In genomic region chr17:43399839-43400328, GRCh38 we compare ENCODE assay signal across 8 cellular contexts. TPM values are rescaled to one million over a fixed set of nuclear protein-coding genes. Genes with fewer than 3 reads are reported as not detected.
DNase-seq lines count a peak whose midpoint lies in the region; ATAC-seq and TF ChIP-seq lines count a peak whose summit lies in the region.

No MANE protein-coding gene starts in this region.

- peak overlapping the region; percentile 92 for H3K4me3 Mint-ChIP-seq in endodermal cell
- peak overlapping the region; percentile 91 to 97 (median 94) for H3K4me3 Mint-ChIP-seq in naive thymus-derived CD4-positive, alpha-beta T cell

- H3K27ac Mint-ChIP-seq in endodermal cell: peak overlapping the region; percentile 94
- H3K27ac Mint-ChIP-seq in naive thymus-derived CD4-positive, alpha-beta T cell: peak overlapping the region in 6 of 9 donors; percentile 88 to 98 (median 92)

- H3K27me3 ChIP-seq in AG04450 (ENCODE audit: control insufficient read depth, insufficient read depth, low read length) (no peaks in the 10 kb centered on the region), endodermal cell (ENCODE audit: control insufficient read depth, insufficient read depth, low read length, poor library complexity, severe bottlenecking) (no peaks in the 10 kb centered on the region)
- H3K27me3 ChIP-seq in naive thymus-derived CD4-positive, alpha-beta T cell (ENCODE audit: control insufficient read depth in 2 of 2, insufficient read depth in 2 of 2, low read length in 2 of 2): no peaks in the 10 kb centered on the region

- DNase-seq in AG04450 (ENCODE audit: low read depth, low spot score): no peak
- peak; percentile 32 for DNase-seq in NCI-H69 (lab: John Stamatoyannopoulos, UW)
- peak; percentile 55 for DNase-seq in endodermal cell
- DNase-seq in naive thymus-derived CD4-positive, alpha-beta T cell: no peak
- no peak for DNase-seq in stimulated activated naive CD4-positive, alpha-beta T cell treated with Interleukin-2 at 50 U/mL for 16 hours (lab: John Stamatoyannopoulos, UW)
- no peak for DNase-seq in amniotic stem cell (lab: John Stamatoyannopoulos, UW)
- no peak for DNase-seq in A172 (ENCODE audit: low spot score)

- H3K4me1 Mint-ChIP-seq in endodermal cell: peaks cover 56% of the 10 kb centered on the region
- peaks cover 5 to 44% (median 41%) of the 10 kb centered on the region in 7 donors for H3K4me1 Mint-ChIP-seq in naive thymus-derived CD4-positive, alpha-beta T cell

- no peaks in the 10 kb centered on the region for H3K27me3 Mint-ChIP-seq in endodermal cell (ENCODE audit: insufficient read depth)
- no peaks in the 10 kb centered on the region for H3K27me3 Mint-ChIP-seq in naive thymus-derived CD4-positive, alpha-beta T cell

- H3K4me3 ChIP-seq in AG04450 (ENCODE audit: low read depth, low read length): peak overlapping the region; percentile 74
- H3K4me3 ChIP-seq in endodermal cell (ENCODE audit: low read length): peak overlapping the region; percentile 96
- H3K4me3 ChIP-seq in naive thymus-derived CD4-positive, alpha-beta T cell (ENCODE audit: low read length): no peak overlapping the region

- 84 to 88% methylated on average over 17 to 27 of the region's 28 CpGs for WGBS in endodermal cell (ENCODE audit: insufficient coverage in 1 of 2, insufficient read length in 1 of 2), 2 experiments

- TF ChIP-seq CTCF in AG04450 (IDR thresholded peaks at IDR 0.05; ENCODE audit: low read depth, low read length): no peak
- TF ChIP-seq CTCF in endodermal cell (conservative IDR thresholded peaks at IDR 0.05): no peak

- POLR2A ChIA-PET in AG04450 (lab: Yijun Ruan, JAX): interaction anchor here (0.6 to 2.6 kb wide), 12 partner anchors 8 to 670 kb away, joined by 4 to 36 read pairs (median 12); partner anchors contain the start of gene DHX8
- POLR2A ChIA-PET in naive thymus-derived CD4-positive, alpha-beta T cell (lab: Charles Lee): interaction anchor here (0.6 to 17.2 kb wide), 3 partner anchors 12 to 1374 kb away, joined by 3 to 795 read pairs (median 49); no protein-coding TSS in a partner anchor

- H3K9me3 Mint-ChIP-seq in endodermal cell: no peaks in the 10 kb centered on the region
- H3K9me3 Mint-ChIP-seq in naive thymus-derived CD4-positive, alpha-beta T cell: no peaks in the 10 kb centered on the region

- H3K27ac ChIP-seq in AG04450 (ENCODE audit: low read depth, low read length): peak overlapping the region; percentile 21
- H3K27ac ChIP-seq in endodermal cell (ENCODE audit: low read depth, low read length): no peak overlapping the region
- peak overlapping the region; percentile 14 for H3K27ac ChIP-seq in naive thymus-derived CD4-positive, alpha-beta T cell (ENCODE audit: low read depth, low read length)

- ATAC-seq in naive thymus-derived CD4-positive, alpha-beta T cell: no peak
- no peak for ATAC-seq in HG03039 (IDR thresholded peaks at IDR 0.05; ENCODE audit: unreplicated experiment)

- H3K9me3 ChIP-seq in AG04450 (ENCODE audit: control insufficient read depth, insufficient read depth, low read length): no peaks in the 10 kb centered on the region; the same call in 1 of the 2 replicates
- peaks cover 10% of the 10 kb centered on the region for H3K9me3 ChIP-seq in endodermal cell (ENCODE audit: control insufficient read depth, low read length)
- H3K9me3 ChIP-seq in naive thymus-derived CD4-positive, alpha-beta T cell (ENCODE audit: control insufficient read depth in 2 of 3, low read length in 3 of 3): no peaks in the 10 kb centered on the region

- CTCF ChIA-PET in AG04450 (lab: Charles Lee): interaction anchor here (14.5 kb wide), 1 partner anchor 85 kb away, joined by 395 read pairs; the partner anchor contains the start of gene DHX8
- CTCF ChIA-PET in naive thymus-derived CD4-positive, alpha-beta T cell (lab: Charles Lee): interaction anchor here (0.7 to 8.8 kb wide), 2 partner anchors 84 to 366 kb away, joined by 3 to 85 read pairs; partner anchors contain the start of gene DHX8

- H3K36me3 Mint-ChIP-seq in endodermal cell (ENCODE audit: low read depth): peaks cover 41% of the 10 kb centered on the region
- no peaks in the 10 kb centered on the region for H3K36me3 Mint-ChIP-seq in naive thymus-derived CD4-positive, alpha-beta T cell

- peak overlapping the region; percentile 94 for H3K9ac ChIP-seq in endodermal cell (ENCODE audit: extremely low read depth, low read length, poor library complexity, severe bottlenecking)

- peaks cover 16% of the 10 kb centered on the region for H3K4me1 ChIP-seq in endodermal cell (ENCODE audit: control insufficient read depth, insufficient read depth, low read length)
- H3K4me1 ChIP-seq in naive thymus-derived CD4-positive, alpha-beta T cell (ENCODE audit: control insufficient read depth in 2 of 2, insufficient read depth in 2 of 2, low read length in 2 of 2): peaks cover 2 to 9% of the 10 kb centered on the region in 2 donors

- peaks cover 39% of the 10 kb centered on the region for H3K36me3 ChIP-seq in endodermal cell (ENCODE audit: control insufficient read depth, insufficient read depth, low read length)
- no peaks in the 10 kb centered on the region for H3K36me3 ChIP-seq in naive thymus-derived CD4-positive, alpha-beta T cell (ENCODE audit: control insufficient read depth in 2 of 3, insufficient read depth in 3 of 3, low read length in 3 of 3)

- intact Hi-C loops in naive thymus-derived CD4-positive, alpha-beta T cell (cut with micrococcal nuclease): no loop called here

RNA-seq across cellular contexts. Expression of gene ARL4D, which starts 1.1 kb away (rescaled TPM):
- 15.0 and 16.5 TPM in 2 replicates for polyA plus RNA-seq in AG04450 (2011; rRNA removed)
- polyA minus RNA-seq in AG04450 (2011; rRNA and poly(A)+ RNA removed): 14.9 and 15.4 TPM in 2 replicates
- 100 to 1,000 TPM; 129 to 142 TPM for total RNA-seq in endodermal cell
- polyA plus RNA-seq in endodermal cell (2013, experiment 1 of 2): 47.0 TPM
- 62.6 TPM for polyA plus RNA-seq in endodermal cell (2013, experiment 2 of 2)
- total RNA-seq in naive thymus-derived CD4-positive, alpha-beta T cell: 1 to 10 TPM; 1.7 to 4.8 (median 2.2) TPM
- 1 to 10 TPM; 1.3 to 1.4 TPM for polyA plus RNA-seq in naive thymus-derived CD4-positive, alpha-beta T cell
- 7.1 and 9.8 TPM in 2 replicates for total RNA-seq in A172 (2014; rRNA removed; shearing (Covaris generic))

Comparison
In these comparisons a context has a peak if more than half of its experiments do, and no peak if none do; other contexts are left out.
1. DNase-seq: peak in NCI-H69 (single experiment) and endodermal cell (single experiment); none in AG04450 (single experiment), naive thymus-derived CD4-positive, alpha-beta T cell (0 of 9), stimulated activated naive CD4-positive, alpha-beta T cell treated with Interleukin-2 at 50 U/mL for 16 hours (single experiment), amniotic stem cell (single experiment) and A172 (single experiment).
2. RNA of gene ARL4D, which starts 1.1 kb away (total RNA-seq): 129 to 142 TPM in endodermal cell; 7.1 to 9.8 TPM in A172 and 1.7 to 4.8 TPM in naive thymus-derived CD4-positive, alpha-beta T cell; every median in the first group is over 10 times any median in the second.